In the genomic region with DNA sequence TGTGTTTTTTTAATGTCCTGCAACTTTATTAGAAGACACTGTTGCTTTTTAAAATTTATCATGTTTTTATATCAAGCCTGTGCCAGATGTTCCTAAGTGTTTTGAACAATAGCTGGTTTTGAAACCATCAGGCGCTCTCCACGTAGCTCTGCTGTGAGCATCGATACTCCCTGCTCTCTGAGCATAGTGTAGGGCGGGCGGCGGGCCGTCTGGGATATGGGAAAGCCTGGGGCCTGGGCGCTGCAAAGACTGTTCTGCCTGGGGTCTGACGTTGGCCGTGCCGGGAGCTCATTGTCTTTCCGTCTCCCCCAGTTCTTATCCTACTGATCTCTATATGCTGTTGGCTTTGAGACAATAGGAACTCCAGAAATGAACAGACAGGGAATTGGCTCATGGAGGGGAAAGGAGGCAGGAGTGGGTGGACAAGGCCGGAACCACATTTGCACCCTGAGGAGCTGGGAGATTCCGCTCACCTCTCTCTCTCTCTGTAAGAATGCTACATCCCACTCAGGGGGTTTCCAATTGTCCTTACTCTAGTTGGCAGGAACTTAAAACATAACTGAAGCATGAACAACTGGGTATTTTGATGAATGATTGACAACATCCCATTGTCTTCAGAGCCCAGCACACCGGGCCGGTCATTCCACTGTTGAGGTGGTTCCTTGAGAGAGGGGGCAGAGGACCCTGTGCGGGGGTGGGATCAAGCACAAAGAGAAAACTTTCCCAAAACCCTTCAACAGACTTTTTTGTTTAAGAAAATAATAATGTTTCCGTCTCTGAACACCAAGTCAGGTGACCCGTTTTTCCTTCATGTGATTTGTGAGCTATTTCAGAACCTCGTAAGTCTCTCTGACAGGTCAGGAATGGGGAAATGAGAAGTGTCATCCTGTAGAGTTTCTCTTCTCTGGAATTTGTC, we compare ENCODE assay signal across 9 cellular contexts.
DNase-seq lines count a peak whose midpoint lies in the region; ATAC-seq and TF ChIP-seq lines count a peak whose summit lies in the region.
"Had no signal": no experiment of that assay in that cellular context is flagged by ENCODE, and none has a peak within 500 bp of the region (broad histone marks: within the 10 kb centered on the region; RNA-seq: fewer than 3 reads in every experiment).

No MANE protein-coding gene starts in this region.

- peaks cover 9% of the 10 kb centered on the region for H3K4me1 Mint-ChIP-seq in activated naive CD8-positive, alpha-beta T cell treated with anti-CD3 and anti-CD28 coated beads, Interleukin-2, amount 50 U/mL, for 24 hours
- H3K4me1 Mint-ChIP-seq: activated B cell treated with CpG ODN at 0.5 μM for 24 hours had no signal

- TF ChIP-seq EP300 in suprapubic skin (IDR thresholded peaks at IDR 0.05), result no peak

- no peaks in the 10 kb centered on the region for H3K9me3 Mint-ChIP-seq in activated naive CD8-positive, alpha-beta T cell treated with anti-CD3 and anti-CD28 coated beads, Interleukin-2, amount 50 U/mL, for 24 hours
- H3K9me3 Mint-ChIP-seq: activated B cell treated with CpG ODN at 0.5 μM for 24 hours had no signal

- no peaks in the 10 kb centered on the region for H3K4me1 ChIP-seq in suprapubic skin

- ATAC-seq in GM19467 (IDR thresholded peaks at IDR 0.05; ENCODE audit: unreplicated experiment), result peak; percentile 53
- peak; percentile 70 for ATAC-seq in HG03442 (IDR thresholded peaks at IDR 0.05; ENCODE audit: unreplicated experiment)
- no peak for ATAC-seq in activated naive CD8-positive, alpha-beta T cell treated with anti-CD3 and anti-CD28 coated beads, Interleukin-2, amount 50 U/mL, for 24 hours

- no peak overlapping the region for H3K27ac Mint-ChIP-seq in activated naive CD8-positive, alpha-beta T cell treated with anti-CD3 and anti-CD28 coated beads, Interleukin-2, amount 50 U/mL, for 24 hours
- H3K27ac Mint-ChIP-seq: activated B cell treated with CpG ODN at 0.5 μM for 24 hours had no signal

- H3K36me3 ChIP-seq in suprapubic skin, result no peaks in the 10 kb centered on the region

- TF ChIP-seq CTCF in suprapubic skin (IDR thresholded peaks at IDR 0.05), result no peak

- no peaks in the 10 kb centered on the region for H3K36me3 Mint-ChIP-seq in activated naive CD8-positive, alpha-beta T cell treated with anti-CD3 and anti-CD28 coated beads, Interleukin-2, amount 50 U/mL, for 24 hours (ENCODE audit: low read depth)

- no peak overlapping the region for H3K4me3 Mint-ChIP-seq in activated naive CD8-positive, alpha-beta T cell treated with anti-CD3 and anti-CD28 coated beads, Interleukin-2, amount 50 U/mL, for 24 hours
- H3K4me3 Mint-ChIP-seq: activated B cell treated with CpG ODN at 0.5 μM for 24 hours had no signal

- peaks cover 6% of the 10 kb centered on the region for H3K27me3 ChIP-seq in suprapubic skin

- WGBS in suprapubic skin, result 56% methylated on average over 20 of the region's 20 CpGs

- TF ChIP-seq POLR2A in suprapubic skin (IDR thresholded peaks at IDR 0.05), result no peak

- DNase-seq in glomerular endothelial cell (ENCODE audit: extremely low read depth, low read depth, low spot score), result peak; percentile 60
- no peak for DNase-seq in suprapubic skin (ENCODE audit: low spot score in 2 of 2)
- no peak for DNase-seq in activated CD8-positive, alpha-beta memory T cell treated with anti-CD3 and anti-CD28 coated beads for 24 hours
- no peak for DNase-seq in activated naive CD8-positive, alpha-beta T cell treated with anti-CD3 and anti-CD28 coated beads, Interleukin-2, amount 50 U/mL, for 24 hours
- DNase-seq in inferior parietal cortex (ENCODE audit: extremely low spot score), result no peak
- no peak for DNase-seq in cortex of kidney (lab: John Stamatoyannopoulos, UW)
- DNase-seq: activated B cell treated with CpG ODN at 0.5 μM for 24 hours had no signal

- H3K27ac ChIP-seq in suprapubic skin, result peak overlapping the region; percentile 29

- no peaks in the 10 kb centered on the region for H3K9me3 ChIP-seq in suprapubic skin

- peaks cover 34% of the 10 kb centered on the region for H3K27me3 Mint-ChIP-seq in activated naive CD8-positive, alpha-beta T cell treated with anti-CD3 and anti-CD28 coated beads, Interleukin-2, amount 50 U/mL, for 24 hours

- H3K4me3 ChIP-seq in suprapubic skin, result no peak overlapping the region
